ENCODE assay signal across 21 cellular contexts in the genomic region with DNA sequence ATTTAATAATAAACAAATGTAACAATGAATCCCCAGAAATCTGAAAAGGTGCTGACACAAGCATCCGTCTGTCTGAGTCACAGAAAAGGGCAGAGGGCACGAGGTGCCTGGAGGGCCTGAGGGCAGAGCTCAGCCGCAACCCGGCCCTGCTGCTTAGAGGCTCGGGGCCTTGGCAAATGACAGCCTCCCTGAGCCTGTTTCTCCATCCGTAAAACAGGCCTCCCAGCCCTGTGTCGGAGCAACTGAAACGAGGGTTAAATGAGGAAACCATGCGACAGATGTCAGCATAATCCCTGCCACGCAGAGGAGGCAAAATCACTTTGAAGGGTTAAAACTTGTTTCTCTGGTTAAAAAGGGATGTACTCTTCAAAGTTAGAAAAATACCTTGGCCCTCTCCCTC. TPM values are rescaled to one million over a fixed set of nuclear protein-coding genes. Genes with fewer than 3 reads are reported as not detected.
DNase-seq lines count a peak whose midpoint lies in the region; ATAC-seq and TF ChIP-seq lines count a peak whose summit lies in the region.
"Had no signal": no experiment of that assay in that cellular context is flagged by ENCODE, and none has a peak within 500 bp of the region (broad histone marks: within the 10 kb centered on the region; RNA-seq: fewer than 3 reads in every experiment).

No MANE protein-coding gene starts in this region.

- peaks cover 9% of the 10 kb centered on the region for H3K36me3 ChIP-seq in BJ (ENCODE audit: control insufficient read depth, insufficient read depth, low read length)

- no peak overlapping the region for H3K4me3 Mint-ChIP-seq in glutamatergic neuron (ENCODE audit: unreplicated experiment)
- H3K4me3 Mint-ChIP-seq: activated naive CD8-positive, alpha-beta T cell treated with anti-CD3 and anti-CD28 coated beads, Interleukin-2, amount 10 ng/mL, durations not matched to agents 7 days and 5 days; H9; natural killer cell treated with Interleukin-12 subunit alpha and Interleukin-12 subunit beta and Interleukin-15 and Interleukin-18, amount 100 ng/mL, for 72 hours had no signal

- peaks cover 4% of the 10 kb centered on the region for H3K9me3 Mint-ChIP-seq in glutamatergic neuron (ENCODE audit: unreplicated experiment)
- H3K9me3 Mint-ChIP-seq: activated naive CD8-positive, alpha-beta T cell treated with anti-CD3 and anti-CD28 coated beads, Interleukin-2, amount 10 ng/mL, durations not matched to agents 7 days and 5 days; natural killer cell treated with Interleukin-12 subunit alpha and Interleukin-12 subunit beta and Interleukin-15 and Interleukin-18, amount 100 ng/mL, for 72 hours had no signal

- no peak for ATAC-seq in HG03432 (IDR thresholded peaks at IDR 0.05; ENCODE audit: unreplicated experiment)
- ATAC-seq: left lung; natural killer cell treated with Interleukin-12 subunit alpha and Interleukin-12 subunit beta and Interleukin-15 and Interleukin-18, amount 100 ng/mL, for 72 hours had no signal

- H3K4me1 Mint-ChIP-seq in glutamatergic neuron (ENCODE audit: low read depth, unreplicated experiment) = peaks cover 9% of the 10 kb centered on the region

- H3K27ac Mint-ChIP-seq in glutamatergic neuron (ENCODE audit: unreplicated experiment) = peak overlapping the region; percentile 33
- H3K27ac Mint-ChIP-seq: activated naive CD8-positive, alpha-beta T cell treated with anti-CD3 and anti-CD28 coated beads, Interleukin-2, amount 10 ng/mL, durations not matched to agents 7 days and 5 days; natural killer cell treated with Interleukin-12 subunit alpha and Interleukin-12 subunit beta and Interleukin-15 and Interleukin-18, amount 100 ng/mL, for 72 hours had no signal

- H3K27me3 Mint-ChIP-seq in glutamatergic neuron (ENCODE audit: unreplicated experiment) = peaks cover 2% of the 10 kb centered on the region
- H3K27me3 Mint-ChIP-seq: activated naive CD8-positive, alpha-beta T cell treated with anti-CD3 and anti-CD28 coated beads, Interleukin-2, amount 10 ng/mL, durations not matched to agents 7 days and 5 days; natural killer cell treated with Interleukin-12 subunit alpha and Interleukin-12 subunit beta and Interleukin-15 and Interleukin-18, amount 100 ng/mL, for 72 hours had no signal

- H3K27me3 ChIP-seq in BJ (ENCODE audit: control insufficient read depth, insufficient read depth, low read length) = no peaks in the 10 kb centered on the region
- H3K27me3 ChIP-seq: BLaER1, left lung, right atrium auricular region had no signal

- CTCF ChIA-PET in BJ (lab: Yijun Ruan, JAX) = no interaction called here

- DNase-seq in BJ (ENCODE audit: low read depth) (peak; percentile 28), M059J (ENCODE audit: low read depth) (peak; percentile 94), amniotic epithelial cell (ENCODE audit: low read depth) (peak; percentile 43), glutamatergic neuron (no peak), NCI-H774 (lab: John Stamatoyannopoulos, UW) (no peak)
- no peak for DNase-seq in activated CD4-positive, alpha-beta T cell treated with anti-CD3 and anti-CD28 coated beads for 48 hours
- DNase-seq in stimulated activated CD4-positive, alpha-beta T cell treated with anti-CD3 and anti-CD28 coated beads, Interleukin-4, amount 100 ng/mL, for 1 hour = no peak
- DNase-seq: activated CD8-positive, alpha-beta memory T cell treated with anti-CD3 and anti-CD28 coated beads, Interleukin-2, amount 50 U/mL, for 48 hours; activated naive CD8-positive, alpha-beta T cell treated with anti-CD3 and anti-CD28 coated beads, Interleukin-2, amount 10 ng/mL, durations not matched to agents 7 days and 5 days; H9; left lung; NCI-H1092; NCI-H446 treated with DMSO at 0.1 percent for 48 hours; SHP77 treated with DMSO at 0.1 percent for 48 hours; stimulated activated CD4-positive, alpha-beta T cell treated with anti-CD3 and anti-CD28 coated beads, Interleukin-2, amount 100 ng/mL, for 48 hours; stimulated activated naive CD4-positive, alpha-beta T cell treated with Interleukin-2 at 50 U/mL for 16 hours had no signal

- H3K4me3 ChIP-seq in BJ (ENCODE audit: low read depth, low read length) = no peak overlapping the region
- H3K4me3 ChIP-seq: BLaER1, coronary artery, left lung, right atrium auricular region had no signal

- POLR2A ChIA-PET in BJ (lab: Charles Lee) = no interaction called here

- peaks cover 4% of the 10 kb centered on the region for H3K36me3 Mint-ChIP-seq in glutamatergic neuron (ENCODE audit: unreplicated experiment)
- H3K36me3 Mint-ChIP-seq: natural killer cell treated with Interleukin-12 subunit alpha and Interleukin-12 subunit beta and Interleukin-15 and Interleukin-18, amount 100 ng/mL, for 72 hours had no signal

- TF ChIP-seq CTCF in BJ (IDR thresholded peaks at IDR 0.05; ENCODE audit: insufficient read depth, low read depth, low read length) (no peak), glutamatergic neuron (IDR thresholded peaks at IDR 0.05; ENCODE audit: partially characterized antibody, unreplicated experiment) (no peak)

RNA-seq across cellular contexts. Expression of gene NUDT1, which starts 24.9 kb away (rescaled TPM):
- 19.3 and 22.0 TPM in 2 replicates for polyA plus RNA-seq in BJ (2011; rRNA removed)
- polyA minus RNA-seq in BJ (2011; rRNA and poly(A)+ RNA removed) = 6.8 and 10.7 TPM in 2 replicates
- total RNA-seq in M059J (2014; rRNA removed; shearing (Covaris generic)) = 47.0 and 61.2 TPM in 2 replicates
- 19.5 TPM for total RNA-seq in glutamatergic neuron (ENCODE audit: unreplicated experiment)

RNA-seq across cellular contexts. Expression of gene MRM2, which starts 24.9 kb away (rescaled TPM):
- polyA plus RNA-seq in BJ (2011; rRNA removed) = 16.3 and 27.3 TPM in 2 replicates
- polyA minus RNA-seq in BJ (2011; rRNA and poly(A)+ RNA removed) = 9.3 and 10.0 TPM in 2 replicates
- total RNA-seq in M059J (2014; rRNA removed; shearing (Covaris generic)) = 34.7 and 48.0 TPM in 2 replicates
- 28.1 TPM for total RNA-seq in glutamatergic neuron (ENCODE audit: unreplicated experiment)

RNA-seq across cellular contexts. Expression of gene MAD1L1, which starts 34.2 kb away (rescaled TPM):
- 18.3 and 32.0 TPM in 2 replicates for polyA plus RNA-seq in BJ (2011; rRNA removed)
- 21.6 and 24.2 TPM in 2 replicates for polyA minus RNA-seq in BJ (2011; rRNA and poly(A)+ RNA removed)
- 41.0 and 61.5 TPM in 2 replicates for total RNA-seq in M059J (2014; rRNA removed; shearing (Covaris generic))
- 57.6 TPM for total RNA-seq in glutamatergic neuron (ENCODE audit: unreplicated experiment)

RNA-seq across cellular contexts. Expression of gene SNX8, which starts 47.3 kb away (rescaled TPM):
- 36.9 and 62.1 TPM in 2 replicates for polyA plus RNA-seq in BJ (2011; rRNA removed)
- polyA minus RNA-seq in BJ (2011; rRNA and poly(A)+ RNA removed) = 42.3 and 65.2 TPM in 2 replicates
- total RNA-seq in M059J (2014; rRNA removed; shearing (Covaris generic)) = 9.6 and 10.0 TPM in 2 replicates
- total RNA-seq in glutamatergic neuron (ENCODE audit: unreplicated experiment) = 22.2 TPM

Comparison
In these comparisons a context has a peak if more than half of its experiments do, and no peak if none do; other contexts are left out.
1. DNase-seq: peak in BJ (single experiment), M059J (single experiment) and amniotic epithelial cell (single experiment); none in glutamatergic neuron (single experiment), NCI-H774 (single experiment), activated CD4-positive, alpha-beta T cell treated with anti-CD3 and anti-CD28 coated beads for 48 hours (single experiment) and stimulated activated CD4-positive, alpha-beta T cell treated with anti-CD3 and anti-CD28 coated beads, Interleukin-4, amount 100 ng/mL, for 1 hour (single experiment).